Comparison of ENCODE assay signal across 14 cellular contexts in genomic region chr1:6627031-6627430, GRCh38. TPM values are rescaled to one million over a fixed set of nuclear protein-coding genes. Genes with fewer than 3 reads are reported as not detected.
DNase-seq lines count a peak whose midpoint lies in the region; ATAC-seq and TF ChIP-seq lines count a peak whose summit lies in the region.
"Had no signal": no experiment of that assay in that cellular context is flagged by ENCODE, and none has a peak within 500 bp of the region (broad histone marks: within the 10 kb centered on the region; RNA-seq: fewer than 3 reads in every experiment).

No MANE protein-coding gene starts in this region.

- peaks cover 5% of the 10 kb centered on the region for H3K23me2 ChIP-seq in H9 (ENCODE audit: insufficient read length, low read depth, low read length, poor library complexity, severe bottlenecking)

- WGBS in H9 (ENCODE audit: extremely low coverage, insufficient read length, low lambda C conversion rate): no CpG with 5 or more reads among the region's 9 CpGs

- H2BK20ac ChIP-seq in H9 (ENCODE audit: low read depth, low read length, poor library complexity, severe bottlenecking): no peak overlapping the region

- H3K79me2 ChIP-seq in H9 (ENCODE audit: insufficient read depth, low read length): 0 out of 2 replicates have a peak, but pooled peaks cover 4% of the 10 kb centered on the region

- no peak overlapping the region for H2AFZ ChIP-seq in H9 (ENCODE audit: low read length)

- CTCF ChIA-PET in activated CD4-positive, alpha-beta T cell treated with anti-CD3 and anti-CD28 coated beads, Interleukin-2, amount 10 ng/mL, durations not matched to agents 7 days and 5 days (lab: Charles Lee): interaction anchor here (1.0 kb wide), 1 partner anchor 10 kb away, joined by 3 read pairs; no protein-coding TSS in a partner anchor

- H3K27ac ChIP-seq in H9 (ENCODE audit: insufficient read length, low read depth, low read length): no peak overlapping the region
- H3K27ac ChIP-seq: A549 had no signal

- peaks cover 28% of the 10 kb centered on the region for H3K36me3 Mint-ChIP-seq in activated CD4-positive, alpha-beta T cell treated with anti-CD3 and anti-CD28 coated beads, Interleukin-2, amount 10 ng/mL, durations not matched to agents 7 days and 5 days (ENCODE audit: low read depth)
- H3K36me3 Mint-ChIP-seq in H9 (ENCODE audit: insufficient read depth in 1 of 3, low read depth in 3 of 3) (peaks cover 21 to 66% (median 53%) of the 10 kb centered on the region in 3 experiments), neural crest cell (ENCODE audit: low read depth) (peaks cover 9% of the 10 kb centered on the region)
- peaks cover 14% of the 10 kb centered on the region for H3K36me3 Mint-ChIP-seq in activated naive CD8-positive, alpha-beta T cell treated with anti-CD3 and anti-CD28 coated beads, Interleukin-2, amount 50 U/mL, for 24 hours (ENCODE audit: low read depth)

- no peak overlapping the region for H3K56ac ChIP-seq in H9 (ENCODE audit: insufficient read length, low read depth, low read length)

- H3K79me1 ChIP-seq in H9 (ENCODE audit: insufficient read depth, low read depth, low read length, poor library complexity, severe bottlenecking): no peaks in the 10 kb centered on the region

- H4K20me1 ChIP-seq in H9 (ENCODE audit: control insufficient read depth, insufficient read depth, insufficient read length): no peaks in the 10 kb centered on the region

- no peak overlapping the region for H3K4ac ChIP-seq in H9 (ENCODE audit: low read depth, low read length)

- no peaks in the 10 kb centered on the region for H3K9me3 ChIP-seq in H9 (ENCODE audit: control insufficient read depth, low read depth, low read length)
- H3K9me3 ChIP-seq: A549 had no signal

- H3T11ph ChIP-seq in H9 (ENCODE audit: low read length): no peak overlapping the region

- H3K4me1 Mint-ChIP-seq in activated CD4-positive, alpha-beta T cell treated with anti-CD3 and anti-CD28 coated beads, Interleukin-2, amount 10 ng/mL, durations not matched to agents 7 days and 5 days: peaks cover 32% of the 10 kb centered on the region
- peaks cover 12 to 23% of the 10 kb centered on the region in 2 experiments for H3K4me1 Mint-ChIP-seq in H9
- peaks cover 31% of the 10 kb centered on the region for H3K4me1 Mint-ChIP-seq in activated naive CD8-positive, alpha-beta T cell treated with anti-CD3 and anti-CD28 coated beads, Interleukin-2, amount 50 U/mL, for 24 hours
- peaks cover 30% of the 10 kb centered on the region for H3K4me1 Mint-ChIP-seq in neural crest cell

- H3K27me3 ChIP-seq in H9 (ENCODE audit: insufficient read depth, low read length): no peaks in the 10 kb centered on the region

- peak overlapping the region; percentile 90 for H3K4me3 Mint-ChIP-seq in activated CD4-positive, alpha-beta T cell treated with anti-CD3 and anti-CD28 coated beads, Interleukin-2, amount 10 ng/mL, durations not matched to agents 7 days and 5 days
- H3K4me3 Mint-ChIP-seq in H9 (peak overlapping the region; percentile 78 to 93; a peak in 4 of 5 replicates), neural crest cell (peak overlapping the region; percentile 88)
- peak overlapping the region; percentile 87 for H3K4me3 Mint-ChIP-seq in activated naive CD8-positive, alpha-beta T cell treated with anti-CD3 and anti-CD28 coated beads, Interleukin-2, amount 50 U/mL, for 24 hours

- no peak for DNase-seq in activated CD4-positive, alpha-beta T cell treated with anti-CD3 and anti-CD28 coated beads, Interleukin-2, amount 10 ng/mL, durations not matched to agents 7 days and 5 days
- no peak for DNase-seq in activated CD4-positive, alpha-beta T cell treated with anti-CD3 and anti-CD28 coated beads for 48 hours
- DNase-seq in H9: no peak
- DNase-seq in activated naive CD8-positive, alpha-beta T cell treated with anti-CD3 and anti-CD28 coated beads, Interleukin-2, amount 50 U/mL, for 24 hours: no peak
- DNase-seq in neural crest cell (ENCODE audit: low read depth, low spot score): no peak
- no peak for DNase-seq in nucleus accumbens (lab: John Stamatoyannopoulos, UW)
- no peak for DNase-seq in COR-L47 (lab: John Stamatoyannopoulos, UW)
- DNase-seq in erythroblast (lab: John Stamatoyannopoulos, UW): no peak
- DNase-seq: dermis blood vessel endothelial cell; left colon; NCI-H1105 treated with DMSO at 0.1 percent for 48 hours; stimulated activated CD4-positive, alpha-beta T cell treated with anti-CD3 and anti-CD28 coated beads, Interleukin-2, amount 100 ng/mL, for 48 hours had no signal

- no peak overlapping the region for H4K8ac ChIP-seq in H9 (replicated peaks; ENCODE audit: insufficient read length, low read depth, low read length)

- H3K27ac Mint-ChIP-seq in activated CD4-positive, alpha-beta T cell treated with anti-CD3 and anti-CD28 coated beads, Interleukin-2, amount 10 ng/mL, durations not matched to agents 7 days and 5 days: no peak overlapping the region
- H3K27ac Mint-ChIP-seq in H9: peak overlapping the region in 1 of 3 experiments; percentile 65; a peak in 1 of 7 replicates
- no peak overlapping the region for H3K27ac Mint-ChIP-seq in activated naive CD8-positive, alpha-beta T cell treated with anti-CD3 and anti-CD28 coated beads, Interleukin-2, amount 50 U/mL, for 24 hours
- no peak overlapping the region for H3K27ac Mint-ChIP-seq in neural crest cell (ENCODE audit: unreplicated experiment)

- POLR2A ChIA-PET in activated CD4-positive, alpha-beta T cell treated with anti-CD3 and anti-CD28 coated beads, Interleukin-2, amount 10 ng/mL, durations not matched to agents 7 days and 5 days (lab: Charles Lee): no interaction called here

- no peaks in the 10 kb centered on the region for H3K4me1 ChIP-seq in H9 (ENCODE audit: insufficient read depth, low read length)

- H3K18ac ChIP-seq in H9 (ENCODE audit: insufficient read length, low read depth, low read length): no peak overlapping the region

- H3K9me3 Mint-ChIP-seq in activated CD4-positive, alpha-beta T cell treated with anti-CD3 and anti-CD28 coated beads, Interleukin-2, amount 10 ng/mL, durations not matched to agents 7 days and 5 days: no peaks in the 10 kb centered on the region
- H3K9me3 Mint-ChIP-seq in H9 (no peaks in the 10 kb centered on the region), neural crest cell (no peaks in the 10 kb centered on the region)
- no peaks in the 10 kb centered on the region for H3K9me3 Mint-ChIP-seq in activated naive CD8-positive, alpha-beta T cell treated with anti-CD3 and anti-CD28 coated beads, Interleukin-2, amount 50 U/mL, for 24 hours

- H2BK12ac ChIP-seq in H9 (ENCODE audit: insufficient read length, low read depth, low read length): no peak overlapping the region

- H2BK5ac ChIP-seq in H9 (ENCODE audit: insufficient read length, low read length): no peak overlapping the region

- H4K91ac ChIP-seq in H9 (ENCODE audit: insufficient read length, low read depth, low read length): no peak overlapping the region

- no peak overlapping the region for H3K9ac ChIP-seq in H9 (ENCODE audit: extremely low read depth, insufficient read length, low read length)

- no peaks in the 10 kb centered on the region for H3K27me3 Mint-ChIP-seq in activated CD4-positive, alpha-beta T cell treated with anti-CD3 and anti-CD28 coated beads, Interleukin-2, amount 10 ng/mL, durations not matched to agents 7 days and 5 days
- H3K27me3 Mint-ChIP-seq in H9 (ENCODE audit: low read depth) (no peaks in the 10 kb centered on the region), neural crest cell (ENCODE audit: low read depth) (no peaks in the 10 kb centered on the region)
- H3K27me3 Mint-ChIP-seq in activated naive CD8-positive, alpha-beta T cell treated with anti-CD3 and anti-CD28 coated beads, Interleukin-2, amount 50 U/mL, for 24 hours: no peaks in the 10 kb centered on the region

- no peak overlapping the region for H2BK120ac ChIP-seq in H9 (ENCODE audit: low read depth, low read length, poor library complexity, severe bottlenecking)

- no peak for TF ChIP-seq POLR2A in erythroblast (IDR thresholded peaks at IDR 0.05; ENCODE audit: low read length)

- H3K23ac ChIP-seq in H9 (ENCODE audit: insufficient read length, low read depth, low read length): no peak overlapping the region

- no peak for TF ChIP-seq CTCF in H9 (conservative IDR thresholded peaks at IDR 0.05)
- TF ChIP-seq CTCF in neural crest cell (conservative IDR thresholded peaks at IDR 0.05): no peak

- no peak for ATAC-seq in activated naive CD8-positive, alpha-beta T cell treated with anti-CD3 and anti-CD28 coated beads, Interleukin-2, amount 50 U/mL, for 24 hours
- ATAC-seq: A549, left colon, sciatic nerve had no signal

- no peak overlapping the region for H4K5ac ChIP-seq in H9 (ENCODE audit: insufficient read length, low read depth, low read length)

- H3K4me2 ChIP-seq in H9 (ENCODE audit: insufficient read depth, insufficient read length, low read length): no peak overlapping the region

- H3K14ac ChIP-seq in H9 (ENCODE audit: insufficient read depth, low read length): no peak overlapping the region

- no peak overlapping the region for H2BK15ac ChIP-seq in H9 (ENCODE audit: low read depth, low read length)

- H2AK5ac ChIP-seq in H9 (ENCODE audit: insufficient read length, low read length): no peak overlapping the region

RNA-seq across cellular contexts. Expression of gene THAP3, which starts 2.4 kb away (rescaled TPM):
- total RNA-seq in activated CD4-positive, alpha-beta T cell treated with anti-CD3 and anti-CD28 coated beads, Interleukin-2, amount 10 ng/mL, durations not matched to agents 7 days and 5 days: 10 to 100 TPM; 18.2 to 19.5 TPM
- 14.0 and 15.3 TPM in 2 replicates for total RNA-seq in H9 (2021)
- 26.1 and 28.5 TPM in 2 replicates for total RNA-seq in neural crest cell

RNA-seq across cellular contexts. Expression of gene PHF13, which starts 13.5 kb away (rescaled TPM):
- 10 to 100 TPM; 12.4 to 12.5 TPM for total RNA-seq in activated CD4-positive, alpha-beta T cell treated with anti-CD3 and anti-CD28 coated beads, Interleukin-2, amount 10 ng/mL, durations not matched to agents 7 days and 5 days
- 55.8 and 56.4 TPM in 2 replicates for total RNA-seq in H9 (2021)
- total RNA-seq in neural crest cell: 32.6 and 33.5 TPM in 2 replicates

RNA-seq across cellular contexts. Expression of gene KLHL21, which starts 24.4 kb away (rescaled TPM):
- total RNA-seq in activated CD4-positive, alpha-beta T cell treated with anti-CD3 and anti-CD28 coated beads, Interleukin-2, amount 10 ng/mL, durations not matched to agents 7 days and 5 days: 10 to 100 TPM; 17.3 to 20.0 TPM
- total RNA-seq in H9 (2021): 31.9 and 32.7 TPM in 2 replicates
- 18.8 and 19.0 TPM in 2 replicates for total RNA-seq in neural crest cell

RNA-seq across cellular contexts. Expression of gene ZBTB48, which starts 47.2 kb away (rescaled TPM):
- total RNA-seq in activated CD4-positive, alpha-beta T cell treated with anti-CD3 and anti-CD28 coated beads, Interleukin-2, amount 10 ng/mL, durations not matched to agents 7 days and 5 days: 10 to 100 TPM; 40.4 to 42.9 TPM
- total RNA-seq in H9 (2021) (30.3 and 33.2 TPM in 2 replicates), neural crest cell (35.7 and 41.0 TPM in 2 replicates)
